In the genomic region with DNA sequence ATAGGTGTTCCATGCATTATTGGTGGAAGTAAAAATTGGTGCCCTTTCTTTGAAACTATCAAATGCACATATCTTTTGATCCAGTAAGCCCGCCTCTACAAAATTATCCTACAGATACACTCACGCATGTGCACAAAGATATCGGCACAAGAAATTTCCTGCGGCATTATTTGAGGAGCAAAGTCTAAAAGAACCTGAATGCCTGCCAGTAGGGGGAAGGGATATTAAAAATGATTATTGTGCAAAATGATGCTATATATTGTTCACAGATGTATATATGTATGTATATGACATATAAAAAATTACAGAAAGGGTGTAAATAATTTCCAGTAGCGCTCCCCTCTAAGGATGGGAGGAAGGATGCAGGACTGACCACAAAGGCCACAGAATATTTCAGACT, we compare ENCODE assay signal across 1 cellular context.
A peak's percentile ranks its signal among the peaks of the same experiment; 100 is the strongest.
TF ChIP-seq lines count a peak whose summit lies in the region.

No MANE protein-coding gene starts in this region.

TF ChIP-seq in liver, 16 proteins besides CTCF, POLR2A, EP300 and RAD21 (continued from another document):
- TF ChIP-seq, protein P1, sequence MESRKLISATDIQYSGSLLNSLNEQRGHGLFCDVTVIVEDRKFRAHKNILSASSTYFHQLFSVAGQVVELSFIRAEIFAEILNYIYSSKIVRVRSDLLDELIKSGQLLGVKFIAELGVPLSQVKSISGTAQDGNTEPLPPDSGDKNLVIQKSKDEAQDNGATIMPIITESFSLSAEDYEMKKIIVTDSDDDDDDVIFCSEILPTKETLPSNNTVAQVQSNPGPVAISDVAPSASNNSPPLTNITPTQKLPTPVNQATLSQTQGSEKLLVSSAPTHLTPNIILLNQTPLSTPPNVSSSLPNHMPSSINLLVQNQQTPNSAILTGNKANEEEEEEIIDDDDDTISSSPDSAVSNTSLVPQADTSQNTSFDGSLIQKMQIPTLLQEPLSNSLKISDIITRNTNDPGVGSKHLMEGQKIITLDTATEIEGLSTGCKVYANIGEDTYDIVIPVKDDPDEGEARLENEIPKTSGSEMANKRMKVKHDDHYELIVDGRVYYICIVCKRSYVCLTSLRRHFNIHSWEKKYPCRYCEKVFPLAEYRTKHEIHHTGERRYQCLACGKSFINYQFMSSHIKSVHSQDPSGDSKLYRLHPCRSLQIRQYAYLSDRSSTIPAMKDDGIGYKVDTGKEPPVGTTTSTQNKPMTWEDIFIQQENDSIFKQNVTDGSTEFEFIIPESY (IDR thresholded peaks at IDR 0.05), result no peak
- TF ChIP-seq, protein P2, sequence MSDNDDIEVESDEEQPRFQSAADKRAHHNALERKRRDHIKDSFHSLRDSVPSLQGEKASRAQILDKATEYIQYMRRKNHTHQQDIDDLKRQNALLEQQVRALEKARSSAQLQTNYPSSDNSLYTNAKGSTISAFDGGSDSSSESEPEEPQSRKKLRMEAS (IDR thresholded peaks at IDR 0.05), result peak; percentile 73
- peak; percentile 76 for TF ChIP-seq HNF4G (IDR thresholded peaks at IDR 0.05)
- peak; percentile 50 for TF ChIP-seq SP1 (IDR thresholded peaks at IDR 0.05)
- TF ChIP-seq FOXA1 (IDR thresholded peaks at IDR 0.05), result no peak
- TF ChIP-seq TAF1 (conservative IDR thresholded peaks at IDR 0.05), result no peak
- peak; percentile 60 to 78 for TF ChIP-seq EGR1 (IDR thresholded peaks at IDR 0.05; ENCODE audit: low read depth in 2 of 2)
- TF ChIP-seq, protein P3, sequence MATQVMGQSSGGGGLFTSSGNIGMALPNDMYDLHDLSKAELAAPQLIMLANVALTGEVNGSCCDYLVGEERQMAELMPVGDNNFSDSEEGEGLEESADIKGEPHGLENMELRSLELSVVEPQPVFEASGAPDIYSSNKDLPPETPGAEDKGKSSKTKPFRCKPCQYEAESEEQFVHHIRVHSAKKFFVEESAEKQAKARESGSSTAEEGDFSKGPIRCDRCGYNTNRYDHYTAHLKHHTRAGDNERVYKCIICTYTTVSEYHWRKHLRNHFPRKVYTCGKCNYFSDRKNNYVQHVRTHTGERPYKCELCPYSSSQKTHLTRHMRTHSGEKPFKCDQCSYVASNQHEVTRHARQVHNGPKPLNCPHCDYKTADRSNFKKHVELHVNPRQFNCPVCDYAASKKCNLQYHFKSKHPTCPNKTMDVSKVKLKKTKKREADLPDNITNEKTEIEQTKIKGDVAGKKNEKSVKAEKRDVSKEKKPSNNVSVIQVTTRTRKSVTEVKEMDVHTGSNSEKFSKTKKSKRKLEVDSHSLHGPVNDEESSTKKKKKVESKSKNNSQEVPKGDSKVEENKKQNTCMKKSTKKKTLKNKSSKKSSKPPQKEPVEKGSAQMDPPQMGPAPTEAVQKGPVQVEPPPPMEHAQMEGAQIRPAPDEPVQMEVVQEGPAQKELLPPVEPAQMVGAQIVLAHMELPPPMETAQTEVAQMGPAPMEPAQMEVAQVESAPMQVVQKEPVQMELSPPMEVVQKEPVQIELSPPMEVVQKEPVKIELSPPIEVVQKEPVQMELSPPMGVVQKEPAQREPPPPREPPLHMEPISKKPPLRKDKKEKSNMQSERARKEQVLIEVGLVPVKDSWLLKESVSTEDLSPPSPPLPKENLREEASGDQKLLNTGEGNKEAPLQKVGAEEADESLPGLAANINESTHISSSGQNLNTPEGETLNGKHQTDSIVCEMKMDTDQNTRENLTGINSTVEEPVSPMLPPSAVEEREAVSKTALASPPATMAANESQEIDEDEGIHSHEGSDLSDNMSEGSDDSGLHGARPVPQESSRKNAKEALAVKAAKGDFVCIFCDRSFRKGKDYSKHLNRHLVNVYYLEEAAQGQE (IDR thresholded peaks at IDR 0.05), result no peak
- peak; percentile 2 to 28 for TF ChIP-seq RXRA (IDR thresholded peaks at IDR 0.05)
